In the genomic region with DNA sequence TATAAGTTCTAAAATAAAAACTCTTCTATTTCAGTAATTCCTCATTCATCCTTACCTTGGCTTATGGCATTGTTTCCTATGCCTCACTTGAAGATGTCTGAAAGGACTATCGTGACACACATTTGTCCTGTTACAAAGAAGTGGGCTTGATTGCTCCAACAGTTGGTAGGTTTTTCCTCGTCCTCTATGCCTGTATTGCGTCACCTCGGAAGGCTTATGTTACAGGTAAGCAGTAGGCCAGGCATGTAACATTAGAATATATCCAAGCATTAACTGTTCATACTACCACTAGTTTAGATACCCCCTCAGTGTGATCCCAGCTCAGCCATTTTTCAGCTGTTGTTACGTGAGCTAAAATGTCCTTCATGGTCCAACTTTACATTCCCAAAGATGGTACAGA, we compare ENCODE assay signal across 17 cellular contexts.
DNase-seq lines count a peak whose midpoint lies in the region; ATAC-seq and TF ChIP-seq lines count a peak whose summit lies in the region.
"Had no signal": no experiment of that assay in that cellular context is flagged by ENCODE, and none has a peak within 500 bp of the region (broad histone marks: within the 10 kb centered on the region; RNA-seq: fewer than 3 reads in every experiment).

No MANE protein-coding gene starts in this region.

- H3K36me3 ChIP-seq in CD8-positive, alpha-beta T cell (ENCODE audit: insufficient read depth, low read length), result no peaks in the 10 kb centered on the region

- no peak for TF ChIP-seq CTCF in CD8-positive, alpha-beta T cell (IDR thresholded peaks at IDR 0.05)
- TF ChIP-seq CTCF in type B pancreatic cell (conservative IDR thresholded peaks at IDR 0.05), result no peak

- no peaks in the 10 kb centered on the region for H3K27me3 Mint-ChIP-seq in activated naive CD4-positive, alpha-beta T cell treated with anti-CD3 and anti-CD28 coated beads, Interleukin-2, amount 10 ng/mL, durations not matched to agents 7 days and 5 days
- H3K27me3 Mint-ChIP-seq in activated naive CD4-positive, alpha-beta T cell treated with anti-CD3 and anti-CD28 coated beads for 36 hours (ENCODE audit: low read depth), result no peaks in the 10 kb centered on the region
- no peaks in the 10 kb centered on the region for H3K27me3 Mint-ChIP-seq in CD8-positive, alpha-beta T cell (ENCODE audit: low read depth)
- no peaks in the 10 kb centered on the region for H3K27me3 Mint-ChIP-seq in naive thymus-derived CD8-positive, alpha-beta T cell
- H3K27me3 Mint-ChIP-seq in type B pancreatic cell, result no peaks in the 10 kb centered on the region

- POLR2A ChIA-PET in CD8-positive, alpha-beta T cell (lab: Charles Lee), result interaction anchor here (0.6 kb wide), 1 partner anchor 28 kb away, joined by 3 read pairs; no protein-coding TSS in a partner anchor
- POLR2A ChIA-PET in naive thymus-derived CD8-positive, alpha-beta T cell (lab: Charles Lee), result interaction anchor here (0.7 kb wide), 1 partner anchor 117 kb away, joined by 3 read pairs; no protein-coding TSS in a partner anchor

- TF ChIP-seq EP300 in Ishikawa (IDR thresholded peaks at IDR 0.05; ENCODE audit: borderline replicate concordance), result no peak

- peak overlapping the region; percentile 76 for H3K27ac Mint-ChIP-seq in activated naive CD4-positive, alpha-beta T cell treated with anti-CD3 and anti-CD28 coated beads, Interleukin-2, amount 10 ng/mL, durations not matched to agents 7 days and 5 days
- no peak overlapping the region for H3K27ac Mint-ChIP-seq in activated naive CD4-positive, alpha-beta T cell treated with anti-CD3 and anti-CD28 coated beads for 36 hours
- peak overlapping the region; percentile 19 for H3K27ac Mint-ChIP-seq in CD8-positive, alpha-beta T cell
- H3K27ac Mint-ChIP-seq in naive thymus-derived CD8-positive, alpha-beta T cell, result peak overlapping the region in 7 of 10 donors; percentile 2 to 83 (median 64)
- H3K27ac Mint-ChIP-seq in type B pancreatic cell, result no peak overlapping the region

- DNase-seq in activated naive CD4-positive, alpha-beta T cell treated with anti-CD3 and anti-CD28 coated beads, Interleukin-2, amount 10 ng/mL, durations not matched to agents 7 days and 5 days, result no peak
- no peak for DNase-seq in activated naive CD4-positive, alpha-beta T cell treated with anti-CD3 and anti-CD28 coated beads for 36 hours
- DNase-seq in CD8-positive, alpha-beta T cell, result no peak
- DNase-seq in naive thymus-derived CD8-positive, alpha-beta T cell, result no peak
- no peak for DNase-seq in NCI-H1092 (lab: John Stamatoyannopoulos, UW)
- DNase-seq in type B pancreatic cell (ENCODE audit: extremely low spot score, unreplicated experiment), result no peak
- DNase-seq: Caco-2, DMS53, EL, Karpas-422, NCI-H1436, NCI-H1930, NCI-H748 treated with DMSO at 0.1 percent for 48 hours, Right ventricle myocardium superior had no signal

- intact Hi-C loops in activated naive CD4-positive, alpha-beta T cell treated with anti-CD3 and anti-CD28 coated beads for 36 hours (cut with micrococcal nuclease), result loop anchor here (1.0 to 10.0 kb wide), 4 partner anchors 25 to 529 kb away; partner anchors contain the start of genes FOCAD, HACD4 and MLLT3
- intact Hi-C loops in CD8-positive, alpha-beta T cell (cut with DNase I, micrococcal nuclease), result loop anchor here (2.0 to 10.0 kb wide), 3 partner anchors 15 to 581 kb away; partner anchors contain the start of gene MLLT3 (in 1 of the 2)

- peaks cover 5% of the 10 kb centered on the region for H3K9me3 Mint-ChIP-seq in activated naive CD4-positive, alpha-beta T cell treated with anti-CD3 and anti-CD28 coated beads, Interleukin-2, amount 10 ng/mL, durations not matched to agents 7 days and 5 days
- H3K9me3 Mint-ChIP-seq in activated naive CD4-positive, alpha-beta T cell treated with anti-CD3 and anti-CD28 coated beads for 36 hours, result peaks cover 1% of the 10 kb centered on the region
- H3K9me3 Mint-ChIP-seq in CD8-positive, alpha-beta T cell, result peaks cover 2% of the 10 kb centered on the region
- no peaks in the 10 kb centered on the region for H3K9me3 Mint-ChIP-seq in naive thymus-derived CD8-positive, alpha-beta T cell
- peaks cover 4% of the 10 kb centered on the region for H3K9me3 Mint-ChIP-seq in type B pancreatic cell

- peaks cover 37% of the 10 kb centered on the region for H3K4me1 ChIP-seq in CD8-positive, alpha-beta T cell (ENCODE audit: insufficient read depth, low read length)
- H3K4me1 ChIP-seq: Caco-2 had no signal

- ATAC-seq in CD8-positive, alpha-beta T cell, result no peak
- no peak for ATAC-seq in naive thymus-derived CD8-positive, alpha-beta T cell
- ATAC-seq: GM12878 had no signal

- H3K4me3 ChIP-seq in CD8-positive, alpha-beta T cell (ENCODE audit: low read depth, low read length), result no peak overlapping the region
- H3K4me3 ChIP-seq: GM12878 had no signal

- H3K27me3 ChIP-seq in CD8-positive, alpha-beta T cell (ENCODE audit: insufficient read depth, low read length), result no peaks in the 10 kb centered on the region

- CTCF ChIA-PET in activated naive CD4-positive, alpha-beta T cell treated with anti-CD3 and anti-CD28 coated beads, Interleukin-2, amount 10 ng/mL, durations not matched to agents 7 days and 5 days (lab: Charles Lee), result interaction anchor here (0.7 kb wide), 1 partner anchor 28 kb away, joined by 3 read pairs; no protein-coding TSS in a partner anchor
- CTCF ChIA-PET in activated naive CD4-positive, alpha-beta T cell treated with anti-CD3 and anti-CD28 coated beads for 36 hours (lab: Charles Lee), result no interaction called here
- CTCF ChIA-PET in CD8-positive, alpha-beta T cell (lab: Charles Lee), result interaction anchor here (0.7 kb wide), 1 partner anchor 27 kb away, joined by 7 read pairs; no protein-coding TSS in a partner anchor

- H3K9me3 ChIP-seq in CD8-positive, alpha-beta T cell (ENCODE audit: low read length), result no peaks in the 10 kb centered on the region
- H3K9me3 ChIP-seq: Caco-2 had no signal

- peaks cover 60% of the 10 kb centered on the region for H3K36me3 Mint-ChIP-seq in activated naive CD4-positive, alpha-beta T cell treated with anti-CD3 and anti-CD28 coated beads, Interleukin-2, amount 10 ng/mL, durations not matched to agents 7 days and 5 days
- H3K36me3 Mint-ChIP-seq in activated naive CD4-positive, alpha-beta T cell treated with anti-CD3 and anti-CD28 coated beads for 36 hours (ENCODE audit: low read depth), result peaks cover 2% of the 10 kb centered on the region
- peaks cover 2% of the 10 kb centered on the region for H3K36me3 Mint-ChIP-seq in CD8-positive, alpha-beta T cell
- peaks cover 0 to 4% (median 0%) of the 10 kb centered on the region in 3 donors for H3K36me3 Mint-ChIP-seq in naive thymus-derived CD8-positive, alpha-beta T cell
- peaks cover 10% of the 10 kb centered on the region for H3K36me3 Mint-ChIP-seq in type B pancreatic cell

- H3K4me3 Mint-ChIP-seq in activated naive CD4-positive, alpha-beta T cell treated with anti-CD3 and anti-CD28 coated beads, Interleukin-2, amount 10 ng/mL, durations not matched to agents 7 days and 5 days, result no peak overlapping the region
- H3K4me3 Mint-ChIP-seq in activated naive CD4-positive, alpha-beta T cell treated with anti-CD3 and anti-CD28 coated beads for 36 hours, result no peak overlapping the region
- H3K4me3 Mint-ChIP-seq in CD8-positive, alpha-beta T cell, result no peak overlapping the region
- H3K4me3 Mint-ChIP-seq in naive thymus-derived CD8-positive, alpha-beta T cell, result peak overlapping the region in 1 of 10 donors; percentile 31
- no peak overlapping the region for H3K4me3 Mint-ChIP-seq in type B pancreatic cell

- no peak for TF ChIP-seq RAD21 in Ishikawa (IDR thresholded peaks at IDR 0.05; ENCODE audit: low read depth)

- H3K4me1 Mint-ChIP-seq in activated naive CD4-positive, alpha-beta T cell treated with anti-CD3 and anti-CD28 coated beads, Interleukin-2, amount 10 ng/mL, durations not matched to agents 7 days and 5 days, result peaks cover 80% of the 10 kb centered on the region
- peaks cover 74% of the 10 kb centered on the region for H3K4me1 Mint-ChIP-seq in activated naive CD4-positive, alpha-beta T cell treated with anti-CD3 and anti-CD28 coated beads for 36 hours (ENCODE audit: low read depth)
- peaks cover 76% of the 10 kb centered on the region for H3K4me1 Mint-ChIP-seq in CD8-positive, alpha-beta T cell (ENCODE audit: low read depth)
- peaks cover 26 to 74% (median 70%) of the 10 kb centered on the region in 4 donors for H3K4me1 Mint-ChIP-seq in naive thymus-derived CD8-positive, alpha-beta T cell
- H3K4me1 Mint-ChIP-seq in type B pancreatic cell (ENCODE audit: unreplicated experiment), result peaks cover 32% of the 10 kb centered on the region

- no peak overlapping the region for H3K27ac ChIP-seq in CD8-positive, alpha-beta T cell (ENCODE audit: low read depth, low read length)
- H3K27ac ChIP-seq: C4-2B had no signal

TF ChIP-seq in Ishikawa, 13 proteins besides CTCF, POLR2A, EP300 and RAD21:
- peak; percentile 53 for TF ChIP-seq CEBPB (IDR thresholded peaks at IDR 0.05)
- TF ChIP-seq MAX (IDR thresholded peaks at IDR 0.05), result no peak

Comparison
In these comparisons a context has a peak if more than half of its experiments do, and no peak if none do; other contexts are left out.
1. H3K27ac Mint-ChIP-seq: peak in activated naive CD4-positive, alpha-beta T cell treated with anti-CD3 and anti-CD28 coated beads, Interleukin-2, amount 10 ng/mL, durations not matched to agents 7 days and 5 days (single experiment), CD8-positive, alpha-beta T cell (single experiment) and naive thymus-derived CD8-positive, alpha-beta T cell (7 of 10); none in activated naive CD4-positive, alpha-beta T cell treated with anti-CD3 and anti-CD28 coated beads for 36 hours (single experiment) and type B pancreatic cell (single experiment).